ENCODE assay signal across 26 cellular contexts in genomic region chr12:114046236-114046998, GRCh38.
"Had no signal": no experiment of that assay in that cellular context is flagged by ENCODE, and none has a peak within 500 bp of the region (broad histone marks: within the 10 kb centered on the region; RNA-seq: fewer than 3 reads in every experiment).

No MANE protein-coding gene starts in this region.

- DNase-seq: hippocampal formation; immature natural killer cell; kidney; left colon; left lung; lower lobe of right lung; mammary epithelial cell; mesendoderm; naive B cell; natural killer cell; nephron progenitor cell; ovary; right cardiac atrium; stimulated activated CD4-positive, alpha-beta T cell treated with anti-CD3 and anti-CD28 coated beads, Interleukin-4, amount 100 ng/mL, for 24 hours; stimulated activated naive CD8-positive, alpha-beta T cell treated with anti-CD3 and anti-CD28 coated beads, Interleukin-15, Interleukin-2, amounts not matched to agents 100 U/mL and 50 U/mL, for 24 hours; stomach; testis; thyroid gland; transverse colon; upper lobe of left lung had no signal

- H3K4me1 ChIP-seq: left lung, lower lobe of right lung, stomach, testis, thyroid gland, transverse colon, upper lobe of left lung, vagina had no signal

- H3K9me3 Mint-ChIP-seq: natural killer cell had no signal

- H3K4me1 Mint-ChIP-seq: immature natural killer cell; naive B cell; natural killer cell; stimulated activated effector memory CD8-positive, alpha-beta T cell treated with anti-CD3 and anti-CD28 coated beads, Interleukin-12 subunit alpha, Interleukin-12 subunit beta, amount 100 ng/mL, for 72 hours had no signal

- H3K27ac Mint-ChIP-seq: immature natural killer cell; naive B cell; natural killer cell; nephron progenitor cell; progenitor cell of endocrine pancreas; stimulated activated effector memory CD8-positive, alpha-beta T cell treated with anti-CD3 and anti-CD28 coated beads, Interleukin-12 subunit alpha, Interleukin-12 subunit beta, amount 100 ng/mL, for 72 hours had no signal

- H3K36me3 Mint-ChIP-seq: immature natural killer cell; mesothelial cell of epicardium; naive B cell; natural killer cell; stimulated activated effector memory CD8-positive, alpha-beta T cell treated with anti-CD3 and anti-CD28 coated beads, Interleukin-12 subunit alpha, Interleukin-12 subunit beta, amount 100 ng/mL, for 72 hours had no signal

- H3K9me3 ChIP-seq: left lung, lower lobe of right lung, ovary, stomach, testis, thyroid gland, transverse colon, upper lobe of left lung, vagina had no signal

- H3K36me3 ChIP-seq: left lung, lower lobe of right lung, ovary, stomach, thyroid gland, transverse colon, upper lobe of left lung, vagina had no signal

- H3K27me3 ChIP-seq: ovary, testis, thyroid gland, upper lobe of left lung, vagina had no signal

- H3K4me3 ChIP-seq: left lung, lower lobe of right lung, ovary, skin epidermis, stomach, testis, thyroid gland, transverse colon, upper lobe of left lung, vagina had no signal

- FAIRE-seq: islet of Langerhans, kidney had no signal

- H3K27ac ChIP-seq: left lung, lower lobe of right lung, ovary, skin epidermis, stomach, testis, thyroid gland, transverse colon, upper lobe of left lung, vagina had no signal

- H3K4me3 Mint-ChIP-seq: immature natural killer cell; mesothelial cell of epicardium; natural killer cell; nephron progenitor cell; stimulated activated effector memory CD8-positive, alpha-beta T cell treated with anti-CD3 and anti-CD28 coated beads, Interleukin-12 subunit alpha, Interleukin-12 subunit beta, amount 100 ng/mL, for 72 hours had no signal
